ENCODE assay signal across 1 cellular context in genomic region chr17:56960596-56961538, GRCh38.
TF ChIP-seq lines count a peak whose summit lies in the region.

TSS of gene COIL (minus strand) at chr17:56961050. CDS start at chr17:56961019, 31 bp downstream.

TF ChIP-seq in HepG2, 621 proteins besides CTCF, POLR2A, EP300 and RAD21 (continued from another document):
- peak; percentile 53; the same call in 1 of the 2 replicates for TF ChIP-seq ARID3A (IDR thresholded peaks at IDR 0.05; ENCODE audit: low read depth, low read length)
- peak; percentile 85 for TF ChIP-seq RNF2 (conservative IDR thresholded peaks at IDR 0.05; ENCODE audit: low read depth)
- TF ChIP-seq ZNF230 (CRISPR knock-in tag; IDR thresholded peaks at IDR 0.05) = peak; percentile 87
- peak; percentile 58; the same call in 1 of the 2 replicates for TF ChIP-seq ZNF563 (CRISPR knock-in tag; IDR thresholded peaks at IDR 0.05)
- TF ChIP-seq RELA (CRISPR knock-in tag; IDR thresholded peaks at IDR 0.05) = peak; percentile 83; the same call in 1 of the 2 replicates
- TF ChIP-seq ZBTB20 (CRISPR knock-in tag; IDR thresholded peaks at IDR 0.05; ENCODE audit: borderline replicate concordance, low read depth) = peak; percentile 74; the same call in 1 of the 2 replicates
- TF ChIP-seq UBTF (CRISPR knock-in tag; IDR thresholded peaks at IDR 0.05) = peak; percentile 92
- peak; percentile 77 for TF ChIP-seq ZNF609 (CRISPR knock-in tag; IDR thresholded peaks at IDR 0.05; ENCODE audit: borderline replicate concordance)
- peak; percentile 61; the same call in 1 of the 2 replicates for TF ChIP-seq AHDC1 (CRISPR knock-in tag; IDR thresholded peaks at IDR 0.05; ENCODE audit: borderline replicate concordance)
- no peak for TF ChIP-seq ZNF224 (CRISPR knock-in tag; IDR thresholded peaks at IDR 0.05)
- TF ChIP-seq KMT2B (CRISPR knock-in tag; IDR thresholded peaks at IDR 0.05) = peak; percentile 95
- peak; percentile 68; the same call in 1 of the 2 replicates for TF ChIP-seq ZBTB10 (CRISPR knock-in tag; IDR thresholded peaks at IDR 0.05; ENCODE audit: borderline replicate concordance)
- no peak for TF ChIP-seq NCOR1 (IDR thresholded peaks at IDR 0.05; ENCODE audit: borderline replicate concordance, low read length)
- peak; percentile 87; the same call in 1 of the 2 replicates for TF ChIP-seq PRDM10 (CRISPR knock-in tag; IDR thresholded peaks at IDR 0.05; ENCODE audit: low read depth)
- no peak for TF ChIP-seq ZNF597 (CRISPR knock-in tag; IDR thresholded peaks at IDR 0.05)
- no peak for TF ChIP-seq ZUFSP (CRISPR knock-in tag; IDR thresholded peaks at IDR 0.05; ENCODE audit: borderline replicate concordance)
- peak; percentile 82; the same call in 1 of the 2 replicates for TF ChIP-seq ZNF33A (CRISPR knock-in tag; IDR thresholded peaks at IDR 0.05; ENCODE audit: borderline replicate concordance)
- TF ChIP-seq MED1 (CRISPR knock-in tag; IDR thresholded peaks at IDR 0.05) = peak; percentile 79
- TF ChIP-seq ZNF20 (CRISPR knock-in tag; IDR thresholded peaks at IDR 0.05) = 0 out of 2 replicates have a peak, but pooled peaks have one; percentile 57
- peak; percentile 39; the same call in 1 of the 2 replicates for TF ChIP-seq ZNF790 (CRISPR knock-in tag; IDR thresholded peaks at IDR 0.05; ENCODE audit: borderline replicate concordance)
